8 cellular contexts compared by ENCODE assay signal in genomic region chr3:58082047-58082446, GRCh38.
DNase-seq lines count a peak whose midpoint lies in the region; ATAC-seq and TF ChIP-seq lines count a peak whose summit lies in the region.

No MANE protein-coding gene starts in this region.

- POLR2A ChIA-PET in activated CD4-positive, alpha-beta memory T cell treated with anti-CD3 and anti-CD28 coated beads for 36 hours (lab: Charles Lee): no interaction called here
- POLR2A ChIA-PET in activated CD4-positive, alpha-beta memory T cell treated with anti-CD3 and anti-CD28 coated beads, Interleukin-2, amount 10 ng/mL, durations not matched to agents 7 days and 5 days (lab: Charles Lee): no interaction called here

- H3K4me3 Mint-ChIP-seq in activated CD4-positive, alpha-beta memory T cell treated with anti-CD3 and anti-CD28 coated beads for 36 hours: no peak overlapping the region
- no peak overlapping the region for H3K4me3 Mint-ChIP-seq in activated CD4-positive, alpha-beta memory T cell treated with anti-CD3 and anti-CD28 coated beads, Interleukin-2, amount 10 ng/mL, durations not matched to agents 7 days and 5 days

- H3K9ac ChIP-seq in subcutaneous abdominal adipose tissue (ENCODE audit: low read length in 5 of 5): no peak overlapping the region

- H3K27ac Mint-ChIP-seq in activated CD4-positive, alpha-beta memory T cell treated with anti-CD3 and anti-CD28 coated beads for 36 hours: no peak overlapping the region
- H3K27ac Mint-ChIP-seq in activated CD4-positive, alpha-beta memory T cell treated with anti-CD3 and anti-CD28 coated beads, Interleukin-2, amount 10 ng/mL, durations not matched to agents 7 days and 5 days: no peak overlapping the region

- DNase-seq in activated CD4-positive, alpha-beta memory T cell treated with anti-CD3 and anti-CD28 coated beads for 36 hours: peak; percentile 14
- DNase-seq in activated CD4-positive, alpha-beta memory T cell treated with anti-CD3 and anti-CD28 coated beads, Interleukin-2, amount 10 ng/mL, durations not matched to agents 7 days and 5 days: no peak
- DNase-seq in UCSD-AML1 (lab: John Stamatoyannopoulos, UW; ENCODE audit: unreplicated experiment) (peak; percentile 74), fibroblast of villous mesenchyme (ENCODE audit: low read depth) (peak; percentile 82), HK-2 (ENCODE audit: unreplicated experiment) (no peak)

- no peaks in the 10 kb centered on the region for H3K9me3 Mint-ChIP-seq in activated CD4-positive, alpha-beta memory T cell treated with anti-CD3 and anti-CD28 coated beads for 36 hours
- H3K9me3 Mint-ChIP-seq in activated CD4-positive, alpha-beta memory T cell treated with anti-CD3 and anti-CD28 coated beads, Interleukin-2, amount 10 ng/mL, durations not matched to agents 7 days and 5 days: no peaks in the 10 kb centered on the region

- H3K4me3 ChIP-seq in fibroblast of villous mesenchyme (ENCODE audit: low read depth, low read length) (no peak overlapping the region), subcutaneous abdominal adipose tissue (ENCODE audit: low read depth in 1 of 5, low read length in 5 of 5) (no peak overlapping the region)

- no peaks in the 10 kb centered on the region for H3K27me3 Mint-ChIP-seq in activated CD4-positive, alpha-beta memory T cell treated with anti-CD3 and anti-CD28 coated beads for 36 hours
- no peaks in the 10 kb centered on the region for H3K27me3 Mint-ChIP-seq in activated CD4-positive, alpha-beta memory T cell treated with anti-CD3 and anti-CD28 coated beads, Interleukin-2, amount 10 ng/mL, durations not matched to agents 7 days and 5 days

- no peaks in the 10 kb centered on the region for H3K27me3 ChIP-seq in subcutaneous abdominal adipose tissue (ENCODE audit: control insufficient read depth in 5 of 5, insufficient read depth in 4 of 5, low read length in 5 of 5)

- H3K4me1 ChIP-seq in subcutaneous abdominal adipose tissue (ENCODE audit: control insufficient read depth in 5 of 5, insufficient read depth in 5 of 5, low read length in 5 of 5): peaks cover 0 to 36% (median 2%) of the 10 kb centered on the region in 5 donors

- peaks cover 12% of the 10 kb centered on the region for H3K36me3 Mint-ChIP-seq in activated CD4-positive, alpha-beta memory T cell treated with anti-CD3 and anti-CD28 coated beads for 36 hours
- H3K36me3 Mint-ChIP-seq in activated CD4-positive, alpha-beta memory T cell treated with anti-CD3 and anti-CD28 coated beads, Interleukin-2, amount 10 ng/mL, durations not matched to agents 7 days and 5 days (ENCODE audit: low read depth): peaks cover 29% of the 10 kb centered on the region

- no peaks in the 10 kb centered on the region for H3K9me3 ChIP-seq in subcutaneous abdominal adipose tissue (ENCODE audit: control insufficient read depth in 5 of 5, low read length in 5 of 5)

- intact Hi-C loops in activated CD4-positive, alpha-beta memory T cell treated with anti-CD3 and anti-CD28 coated beads for 36 hours (cut with micrococcal nuclease): no loop called here

- CTCF ChIA-PET in activated CD4-positive, alpha-beta memory T cell treated with anti-CD3 and anti-CD28 coated beads for 36 hours (lab: Charles Lee): no interaction called here
- CTCF ChIA-PET in activated CD4-positive, alpha-beta memory T cell treated with anti-CD3 and anti-CD28 coated beads, Interleukin-2, amount 10 ng/mL, durations not matched to agents 7 days and 5 days (lab: Charles Lee): interaction anchor here (1.6 kb wide), 1 partner anchor 95 kb away, joined by 3 read pairs; no protein-coding TSS in a partner anchor

- peaks cover 0 to 22% (median 21%) of the 10 kb centered on the region in 5 donors for H3K36me3 ChIP-seq in subcutaneous abdominal adipose tissue (ENCODE audit: control insufficient read depth in 5 of 5, insufficient read depth in 5 of 5, low read length in 5 of 5)

- no peak for TF ChIP-seq CTCF in fibroblast of villous mesenchyme (IDR thresholded peaks at IDR 0.05; ENCODE audit: insufficient read depth, low read depth, low read length)

- H3K4me1 Mint-ChIP-seq in activated CD4-positive, alpha-beta memory T cell treated with anti-CD3 and anti-CD28 coated beads for 36 hours (ENCODE audit: low read depth): peaks cover 21% of the 10 kb centered on the region
- H3K4me1 Mint-ChIP-seq in activated CD4-positive, alpha-beta memory T cell treated with anti-CD3 and anti-CD28 coated beads, Interleukin-2, amount 10 ng/mL, durations not matched to agents 7 days and 5 days: peaks cover 24% of the 10 kb centered on the region

- peak overlapping the region; percentile 59 for H3K27ac ChIP-seq in subcutaneous abdominal adipose tissue (ENCODE audit: low read depth, low read length)

- ATAC-seq in GM21786 (IDR thresholded peaks at IDR 0.05; ENCODE audit: unreplicated experiment) (no peak), HG02938 (IDR thresholded peaks at IDR 0.05; ENCODE audit: unreplicated experiment) (no peak)

Comparison
In these comparisons a context has a peak if more than half of its experiments do, and no peak if none do; other contexts are left out.
1. DNase-seq: peak in activated CD4-positive, alpha-beta memory T cell treated with anti-CD3 and anti-CD28 coated beads for 36 hours (single experiment), UCSD-AML1 (single experiment) and fibroblast of villous mesenchyme (single experiment); none in activated CD4-positive, alpha-beta memory T cell treated with anti-CD3 and anti-CD28 coated beads, Interleukin-2, amount 10 ng/mL, durations not matched to agents 7 days and 5 days (single experiment) and HK-2 (single experiment).